ENCODE assay signal across 8 cellular contexts in the genomic region with DNA sequence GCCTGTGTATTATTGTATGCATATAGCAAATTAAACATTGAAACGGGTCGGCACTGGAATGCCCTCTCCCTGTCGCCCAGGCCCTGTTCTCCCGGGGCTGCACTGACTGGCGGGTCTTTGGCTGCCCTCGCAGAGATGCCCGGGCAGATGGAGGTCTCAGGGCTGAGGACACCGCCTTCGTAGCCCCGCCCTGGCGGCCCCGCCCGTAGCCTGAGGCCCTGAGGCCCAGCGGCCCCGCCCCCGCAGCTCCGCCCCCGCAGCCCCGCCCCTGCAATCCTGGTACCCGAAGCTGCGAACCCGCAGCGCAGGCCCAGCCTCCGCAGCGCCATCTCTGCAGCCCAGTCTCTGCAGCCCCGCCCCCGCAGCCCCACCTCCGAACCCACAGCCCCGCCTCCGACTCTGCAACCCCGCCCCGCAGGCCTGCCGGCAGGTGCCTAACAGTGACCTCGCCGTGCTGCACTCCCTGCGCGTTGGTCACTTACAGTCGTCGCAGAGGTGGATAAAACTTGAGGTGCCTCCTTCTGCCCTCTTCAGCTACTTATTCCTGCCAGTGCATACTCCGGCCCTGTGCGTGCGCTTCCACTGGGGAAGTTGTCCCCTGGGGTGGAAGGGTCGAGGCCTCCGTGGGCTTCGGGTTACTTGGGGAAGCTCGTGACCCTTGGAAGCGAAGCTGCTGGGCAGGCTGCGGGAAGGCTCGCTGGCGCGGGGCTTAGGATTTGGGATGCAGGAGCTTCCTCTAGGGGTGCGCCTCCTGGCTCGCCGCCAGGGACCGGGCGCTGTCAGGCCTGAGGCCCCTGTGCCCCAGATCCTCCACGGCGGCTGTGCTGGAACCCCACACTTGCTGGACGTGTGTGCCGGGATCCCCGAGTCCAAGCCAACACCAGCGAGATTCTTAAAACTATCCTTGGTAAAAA.
DNase-seq lines count a peak whose midpoint lies in the region; ATAC-seq, FAIRE-seq and TF ChIP-seq lines count a peak whose summit lies in the region.

No MANE protein-coding gene starts in this region.

- TF ChIP-seq CTCF in GM12865 (IDR thresholded peaks at IDR 0.05; ENCODE audit: insufficient read depth, low read depth, low read length, missing control alignments) (no peak), HFFc6 (IDR thresholded peaks at IDR 0.05) (no peak), fibroblast of mammary gland (conservative IDR thresholded peaks at IDR 0.05; ENCODE audit: control insufficient read depth, insufficient read depth, low read depth, low read length) (no peak), pancreas (IDR thresholded peaks at IDR 0.05) (no peak), thoracic aorta (IDR thresholded peaks at IDR 0.05) (no peak)

- H3K27ac ChIP-seq in pancreas (no peak overlapping the region), thoracic aorta (peak overlapping the region; percentile 17 to 44)

- DNase-seq in GM12865 (ENCODE audit: low read depth) (peak; percentile 81), HFFc6 (peak; percentile 13), NCI-H2227 treated with DMSO at 0.1 percent for 48 hours (lab: John Stamatoyannopoulos, UW) (peak; percentile 74), fibroblast of mammary gland (ENCODE audit: low read depth) (peak; percentile 45), pancreas (peak; percentile 81 to 90 (median 88)), thoracic aorta (ENCODE audit: low spot score) (no peak), NCI-H1092 treated with DMSO at 0.1 percent for 48 hours (lab: John Stamatoyannopoulos, UW) (no peak)
- peak; percentile 84 for DNase-seq in activated T-cell treated with anti-CD3 and anti-CD28 coated beads, Interleukin-2, amount 50 U/mL, for 24 hours

- H3K27me3 ChIP-seq in pancreas = no peaks in the 10 kb centered on the region
- H3K27me3 ChIP-seq in thoracic aorta (replicated peaks; ENCODE audit: insufficient read depth) = no peaks in the 10 kb centered on the region

- FAIRE-seq in pancreas (lab: Jason Lieb, UNC) = no peak

- WGBS in pancreas, 2 donors = 16 to 18% methylated on average over 57 to 62 of the region's 62 CpGs

- peaks cover 7% of the 10 kb centered on the region for H3K27me3 Mint-ChIP-seq in HFFc6 (ENCODE audit: insufficient read depth)
- peaks cover 25% of the 10 kb centered on the region for H3K27me3 Mint-ChIP-seq in activated T-cell treated with anti-CD3 and anti-CD28 coated beads, Interleukin-2, amount 50 U/mL, for 24 hours

- H3K4me1 ChIP-seq in pancreas = peaks cover 0 to 5% (median 0%) of the 10 kb centered on the region in 3 donors
- H3K4me1 ChIP-seq in thoracic aorta (ENCODE audit: control insufficient read depth in 1 of 2, low read depth in 2 of 2) = peaks cover 0 to 8% of the 10 kb centered on the region in 2 donors

- H3K9me3 Mint-ChIP-seq in HFFc6 = no peaks in the 10 kb centered on the region
- no peaks in the 10 kb centered on the region for H3K9me3 Mint-ChIP-seq in activated T-cell treated with anti-CD3 and anti-CD28 coated beads, Interleukin-2, amount 50 U/mL, for 24 hours

- H3K36me3 Mint-ChIP-seq in HFFc6 (ENCODE audit: low read depth) = no peaks in the 10 kb centered on the region; the same call in 1 of the 2 replicates
- peaks cover 13% of the 10 kb centered on the region for H3K36me3 Mint-ChIP-seq in activated T-cell treated with anti-CD3 and anti-CD28 coated beads, Interleukin-2, amount 50 U/mL, for 24 hours (ENCODE audit: low read depth)

- H3K4me3 ChIP-seq in GM12865 (ENCODE audit: low read depth, low read length) = no peak overlapping the region
- H3K4me3 ChIP-seq in fibroblast of mammary gland (ENCODE audit: control insufficient read depth, low read depth, low read length) = peak overlapping the region; percentile 18
- H3K4me3 ChIP-seq in pancreas = peak overlapping the region in 2 of 4 donors; percentile 18 to 37
- peak overlapping the region; percentile 63 for H3K4me3 ChIP-seq in thoracic aorta

- peaks cover 0 to under 1% (median 0%) of the 10 kb centered on the region in 3 donors for H3K36me3 ChIP-seq in pancreas
- no peaks in the 10 kb centered on the region for H3K36me3 ChIP-seq in thoracic aorta

- H3K9me3 ChIP-seq in pancreas (no peaks in the 10 kb centered on the region), thoracic aorta (no peaks in the 10 kb centered on the region)

- peaks cover 23% of the 10 kb centered on the region for H3K4me1 Mint-ChIP-seq in HFFc6 (ENCODE audit: low read depth)
- H3K4me1 Mint-ChIP-seq in activated T-cell treated with anti-CD3 and anti-CD28 coated beads, Interleukin-2, amount 50 U/mL, for 24 hours (ENCODE audit: low read depth) = peaks cover 20% of the 10 kb centered on the region

- ATAC-seq in pancreas (peak; percentile 93 to 98 (median 97)), thoracic aorta (ENCODE audit: insufficient number of reproducible peaks, low FRiP score, low read depth) (no peak)

- H3K27ac Mint-ChIP-seq in HFFc6 = no peak overlapping the region
- no peak overlapping the region for H3K27ac Mint-ChIP-seq in activated T-cell treated with anti-CD3 and anti-CD28 coated beads, Interleukin-2, amount 50 U/mL, for 24 hours

- intact Hi-C loops in pancreas (cut with DNase I) = no loop called here

- peak overlapping the region; percentile 57; the same call in 1 of the 2 replicates for H3K4me3 Mint-ChIP-seq in HFFc6
- peak overlapping the region; percentile 43 for H3K4me3 Mint-ChIP-seq in activated T-cell treated with anti-CD3 and anti-CD28 coated beads, Interleukin-2, amount 50 U/mL, for 24 hours

Comparison
In these comparisons a context has a peak if more than half of its experiments do, and no peak if none do; other contexts are left out.
1. DNase-seq: peak in GM12865 (single experiment), HFFc6 (single experiment), NCI-H2227 treated with DMSO at 0.1 percent for 48 hours (single experiment), activated T-cell treated with anti-CD3 and anti-CD28 coated beads, Interleukin-2, amount 50 U/mL, for 24 hours (single experiment), fibroblast of mammary gland (single experiment) and pancreas (6 of 6); none in thoracic aorta (single experiment) and NCI-H1092 treated with DMSO at 0.1 percent for 48 hours (single experiment).
2. H3K27ac ChIP-seq: peak in thoracic aorta (2 of 2); none in pancreas (0 of 4).